Comparison of ENCODE assay signal across 25 cellular contexts in genomic region chr2:111634995-111635538, GRCh38.
DNase-seq lines count a peak whose midpoint lies in the region; TF ChIP-seq lines count a peak whose summit lies in the region.
"Had no signal": no experiment of that assay in that cellular context is flagged by ENCODE, and none has a peak within 500 bp of the region (broad histone marks: within the 10 kb centered on the region; RNA-seq: fewer than 3 reads in every experiment).

No MANE protein-coding gene starts in this region.

- H3K4me1 ChIP-seq in BE2C: peaks cover 3% of the 10 kb centered on the region; the same call in 1 of the 2 replicates

- no peak overlapping the region for H3K4me3 ChIP-seq in BE2C (ENCODE audit: low read depth, low read length)
- H3K4me3 ChIP-seq in astrocyte of the spinal cord (ENCODE audit: low read depth, low read length): no peak overlapping the region
- H3K4me3 ChIP-seq in fibroblast of the aortic adventitia (ENCODE audit: low read depth, low read length): no peak overlapping the region
- H3K4me3 ChIP-seq: lung, mucosa of descending colon, PC-9, tibial artery had no signal

- peak; percentile 85 for DNase-seq in BE2C
- DNase-seq in astrocyte of the spinal cord (ENCODE audit: low read depth, low spot score): peak; percentile 39
- DNase-seq in fibroblast of the aortic adventitia (ENCODE audit: low read depth): peak; percentile 51
- no peak for DNase-seq in cardiac septum (ENCODE audit: low spot score)
- no peak for DNase-seq in retina
- no peak for DNase-seq in activated CD4-positive, CD25-positive, alpha-beta regulatory T cell treated with anti-CD3 and anti-CD28 coated beads, Interleukin-2, amount 50 U/mL, for 72 hours
- DNase-seq: activated CD4-positive, alpha-beta memory T cell treated with anti-CD3 and anti-CD28 coated beads for 36 hours; activated CD8-positive, alpha-beta memory T cell treated with anti-CD3 and anti-CD28 coated beads, Interleukin-2, amount 50 U/mL, for 48 hours; activated naive CD4-positive, alpha-beta T cell treated with anti-CD3 and anti-CD28 coated beads for 36 hours; C1 segment of cervical spinal cord; COR-L47; DMS53; effector memory CD8-positive, alpha-beta T cell; immature natural killer cell; left cardiac atrium; mucosa of descending colon; NCI-H1930; NCI-H69; PC-9; stimulated activated CD4-positive, alpha-beta T cell treated with anti-CD3 and anti-CD28 coated beads, Interleukin-15, amount 100 ng/mL, for 24 hours; stimulated activated CD4-positive, alpha-beta T cell treated with anti-CD3 and anti-CD28 coated beads, Interleukin-4, amount 100 ng/mL, for 4 hours; T-helper 2 cell; tibial artery had no signal

- no peak for TF ChIP-seq EP300 in Ishikawa (IDR thresholded peaks at IDR 0.05; ENCODE audit: borderline replicate concordance)

- no peak for TF ChIP-seq RAD21 in Ishikawa (IDR thresholded peaks at IDR 0.05; ENCODE audit: low read depth)

- TF ChIP-seq CTCF in BE2C (IDR thresholded peaks at IDR 0.05; ENCODE audit: low read depth, low read length) (no peak), astrocyte of the spinal cord (IDR thresholded peaks at IDR 0.05; ENCODE audit: low read depth, low read length) (no peak), fibroblast of the aortic adventitia (IDR thresholded peaks at IDR 0.05; ENCODE audit: insufficient read depth, low read length) (no peak)

- intact Hi-C loops in cardiac septum (cut with DNase I): no loop called here

- no peaks in the 10 kb centered on the region for H3K9me3 ChIP-seq in BE2C
- H3K9me3 ChIP-seq: tibial artery had no signal

- no peaks in the 10 kb centered on the region for H3K36me3 ChIP-seq in BE2C
- H3K36me3 ChIP-seq: tibial artery had no signal

- in situ Hi-C loops in astrocyte of the spinal cord (cut with HindIII; ENCODE audit: low sequenced_read_pairs): no loop called here

- no peaks in the 10 kb centered on the region for H3K27me3 ChIP-seq in BE2C
- H3K27me3 ChIP-seq: tibial artery had no signal

TF ChIP-seq in Ishikawa, 13 proteins besides CTCF, POLR2A, EP300 and RAD21:
- no peak for TF ChIP-seq TCF12 (IDR thresholded peaks at IDR 0.05; ENCODE audit: low read depth)
- peak; percentile 75 for TF ChIP-seq USF1 (IDR thresholded peaks at IDR 0.05)
TF ChIP-seq in Ishikawa: peak in this region for 1.

Comparison
In these comparisons a context has a peak if more than half of its experiments do, and no peak if none do; other contexts are left out.
1. DNase-seq: peak in BE2C (single experiment), astrocyte of the spinal cord (single experiment) and fibroblast of the aortic adventitia (single experiment); none in cardiac septum (single experiment), retina (single experiment) and activated CD4-positive, CD25-positive, alpha-beta regulatory T cell treated with anti-CD3 and anti-CD28 coated beads, Interleukin-2, amount 50 U/mL, for 72 hours (single experiment).